In the genomic region with DNA sequence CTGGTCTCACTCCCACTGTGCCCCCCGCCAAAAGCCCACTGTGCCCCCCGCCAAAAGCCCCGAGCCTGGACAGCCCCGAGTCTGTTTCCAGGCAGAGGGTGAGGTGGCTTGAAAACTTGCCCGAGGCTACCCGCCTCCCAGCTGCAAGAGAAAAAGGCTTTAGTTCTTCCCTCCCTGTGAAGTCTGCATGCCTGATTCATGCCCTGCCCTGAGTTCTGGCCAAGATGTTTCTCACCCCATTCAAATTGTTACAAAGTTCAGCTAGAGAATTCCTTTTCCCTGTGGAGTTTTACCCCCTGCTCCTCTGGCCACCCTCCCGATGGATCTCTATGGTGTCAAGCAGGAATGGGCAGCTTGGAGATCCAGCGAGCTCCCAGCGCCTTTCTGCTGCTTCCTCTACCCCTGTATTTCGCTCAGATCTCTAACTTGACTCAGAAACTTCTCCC, we compare ENCODE assay signal across 1 cellular context.
TF ChIP-seq lines count a peak whose summit lies in the region.

No MANE protein-coding gene starts in this region.

TF ChIP-seq in GM23338, 12 proteins besides CTCF, POLR2A, EP300 and RAD21 (continued from another document):
- TF ChIP-seq ZNF462 (CRISPR knock-in tag; IDR thresholded peaks at IDR 0.05): no peak
- TF ChIP-seq POLR2AphosphoS5 (IDR thresholded peaks at IDR 0.05; ENCODE audit: low read depth): no peak
TF ChIP-seq in GM23338: peak in this region for 0.
